ENCODE assay signal across 1 cellular context in the genomic region with DNA sequence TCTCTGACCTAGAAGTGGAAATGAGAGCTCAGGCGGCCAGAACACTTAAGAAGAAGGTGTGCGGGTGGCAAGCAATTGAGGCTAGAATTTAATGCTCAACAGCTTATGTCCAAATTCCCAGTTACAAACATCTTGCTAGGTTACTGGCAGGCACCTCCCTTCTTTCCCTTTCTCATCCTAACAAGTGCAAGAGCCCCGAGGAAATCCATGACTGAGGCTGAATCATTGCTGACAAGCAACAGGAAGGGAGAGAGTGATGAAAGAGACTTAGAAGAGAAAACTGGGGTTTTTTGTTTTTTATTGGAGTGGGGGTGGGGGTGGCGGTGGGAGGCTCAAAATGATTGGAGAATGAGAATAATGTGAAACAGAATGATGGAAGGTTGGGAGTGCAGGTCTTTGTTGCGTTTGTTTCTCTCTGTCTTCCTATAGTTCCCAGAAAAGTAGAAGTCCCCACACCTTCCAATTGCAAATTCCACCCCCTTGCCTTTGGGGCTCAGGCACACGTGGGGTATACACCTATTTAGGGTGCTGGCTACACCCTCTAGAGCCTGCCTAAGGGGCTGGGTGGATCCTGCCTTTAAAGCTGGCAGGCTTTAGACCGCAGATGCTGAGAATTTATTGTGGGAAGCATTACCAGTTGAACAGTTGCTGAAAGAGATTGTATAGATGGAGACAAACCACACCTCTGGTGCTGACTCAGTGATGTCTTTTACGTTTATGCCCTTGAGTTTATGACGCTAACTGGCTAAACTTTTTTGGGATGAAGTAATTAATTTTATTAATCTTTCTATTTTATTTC.
TF ChIP-seq lines count a peak whose summit lies in the region.

No MANE protein-coding gene starts in this region.

TF ChIP-seq in HepG2, 621 proteins besides CTCF, POLR2A, EP300 and RAD21:
- TF ChIP-seq, protein P1, sequence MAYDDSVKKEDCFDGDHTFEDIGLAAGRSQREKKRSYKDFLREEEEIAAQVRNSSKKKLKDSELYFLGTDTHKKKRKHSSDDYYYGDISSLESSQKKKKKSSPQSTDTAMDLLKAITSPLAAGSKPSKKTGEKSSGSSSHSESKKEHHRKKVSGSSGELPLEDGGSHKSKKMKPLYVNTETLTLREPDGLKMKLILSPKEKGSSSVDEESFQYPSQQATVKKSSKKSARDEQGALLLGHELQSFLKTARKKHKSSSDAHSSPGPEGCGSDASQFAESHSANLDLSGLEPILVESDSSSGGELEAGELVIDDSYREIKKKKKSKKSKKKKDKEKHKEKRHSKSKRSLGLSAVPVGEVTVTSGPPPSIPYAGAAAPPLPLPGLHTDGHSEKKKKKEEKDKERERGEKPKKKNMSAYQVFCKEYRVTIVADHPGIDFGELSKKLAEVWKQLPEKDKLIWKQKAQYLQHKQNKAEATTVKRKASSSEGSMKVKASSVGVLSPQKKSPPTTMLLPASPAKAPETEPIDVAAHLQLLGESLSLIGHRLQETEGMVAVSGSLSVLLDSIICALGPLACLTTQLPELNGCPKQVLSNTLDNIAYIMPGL (CRISPR knock-in tag; IDR thresholded peaks at IDR 0.05; ENCODE audit: borderline replicate concordance in 1 of 2, low read depth in 1 of 2) = no peak
- TF ChIP-seq ZNF614 (CRISPR knock-in tag; IDR thresholded peaks at IDR 0.05; ENCODE audit: borderline replicate concordance) (no peak), ZNF136 (CRISPR knock-in tag; IDR thresholded peaks at IDR 0.05; ENCODE audit: low read depth) (no peak), ZFYVE20 (CRISPR knock-in tag; IDR thresholded peaks at IDR 0.05; ENCODE audit: borderline replicate concordance, low read depth) (no peak), HMGA1 (CRISPR knock-in tag; conservative IDR thresholded peaks at IDR 0.05) (no peak), TRIM24 (CRISPR knock-in tag; IDR thresholded peaks at IDR 0.05) (no peak), NRL (CRISPR knock-in tag; IDR thresholded peaks at IDR 0.05; ENCODE audit: borderline replicate concordance) (no peak), GATA4 (IDR thresholded peaks at IDR 0.05; ENCODE audit: borderline replicate concordance, low read depth) (no peak), ZSCAN25 (CRISPR knock-in tag; IDR thresholded peaks at IDR 0.05) (no peak), SKI (IDR thresholded peaks at IDR 0.05; ENCODE audit: partially characterized antibody) (no peak), RARA (CRISPR knock-in tag; IDR thresholded peaks at IDR 0.05) (no peak)
- TF ChIP-seq, protein P2, sequence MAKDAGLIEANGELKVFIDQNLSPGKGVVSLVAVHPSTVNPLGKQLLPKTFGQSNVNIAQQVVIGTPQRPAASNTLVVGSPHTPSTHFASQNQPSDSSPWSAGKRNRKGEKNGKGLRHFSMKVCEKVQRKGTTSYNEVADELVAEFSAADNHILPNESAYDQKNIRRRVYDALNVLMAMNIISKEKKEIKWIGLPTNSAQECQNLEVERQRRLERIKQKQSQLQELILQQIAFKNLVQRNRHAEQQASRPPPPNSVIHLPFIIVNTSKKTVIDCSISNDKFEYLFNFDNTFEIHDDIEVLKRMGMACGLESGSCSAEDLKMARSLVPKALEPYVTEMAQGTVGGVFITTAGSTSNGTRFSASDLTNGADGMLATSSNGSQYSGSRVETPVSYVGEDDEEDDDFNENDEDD (CRISPR knock-in tag; IDR thresholded peaks at IDR 0.05; ENCODE audit: borderline replicate concordance) = no peak
- TF ChIP-seq, protein P3, sequence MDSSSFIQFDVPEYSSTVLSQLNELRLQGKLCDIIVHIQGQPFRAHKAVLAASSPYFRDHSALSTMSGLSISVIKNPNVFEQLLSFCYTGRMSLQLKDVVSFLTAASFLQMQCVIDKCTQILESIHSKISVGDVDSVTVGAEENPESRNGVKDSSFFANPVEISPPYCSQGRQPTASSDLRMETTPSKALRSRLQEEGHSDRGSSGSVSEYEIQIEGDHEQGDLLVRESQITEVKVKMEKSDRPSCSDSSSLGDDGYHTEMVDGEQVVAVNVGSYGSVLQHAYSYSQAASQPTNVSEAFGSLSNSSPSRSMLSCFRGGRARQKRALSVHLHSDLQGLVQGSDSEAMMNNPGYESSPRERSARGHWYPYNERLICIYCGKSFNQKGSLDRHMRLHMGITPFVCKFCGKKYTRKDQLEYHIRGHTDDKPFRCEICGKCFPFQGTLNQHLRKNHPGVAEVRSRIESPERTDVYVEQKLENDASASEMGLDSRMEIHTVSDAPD (CRISPR knock-in tag; IDR thresholded peaks at IDR 0.05) = no peak
- TF ChIP-seq, protein P4, sequence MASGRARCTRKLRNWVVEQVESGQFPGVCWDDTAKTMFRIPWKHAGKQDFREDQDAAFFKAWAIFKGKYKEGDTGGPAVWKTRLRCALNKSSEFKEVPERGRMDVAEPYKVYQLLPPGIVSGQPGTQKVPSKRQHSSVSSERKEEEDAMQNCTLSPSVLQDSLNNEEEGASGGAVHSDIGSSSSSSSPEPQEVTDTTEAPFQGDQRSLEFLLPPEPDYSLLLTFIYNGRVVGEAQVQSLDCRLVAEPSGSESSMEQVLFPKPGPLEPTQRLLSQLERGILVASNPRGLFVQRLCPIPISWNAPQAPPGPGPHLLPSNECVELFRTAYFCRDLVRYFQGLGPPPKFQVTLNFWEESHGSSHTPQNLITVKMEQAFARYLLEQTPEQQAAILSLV (CRISPR knock-in tag; IDR thresholded peaks at IDR 0.05; ENCODE audit: borderline replicate concordance) = no peak
- TF ChIP-seq, protein P5, sequence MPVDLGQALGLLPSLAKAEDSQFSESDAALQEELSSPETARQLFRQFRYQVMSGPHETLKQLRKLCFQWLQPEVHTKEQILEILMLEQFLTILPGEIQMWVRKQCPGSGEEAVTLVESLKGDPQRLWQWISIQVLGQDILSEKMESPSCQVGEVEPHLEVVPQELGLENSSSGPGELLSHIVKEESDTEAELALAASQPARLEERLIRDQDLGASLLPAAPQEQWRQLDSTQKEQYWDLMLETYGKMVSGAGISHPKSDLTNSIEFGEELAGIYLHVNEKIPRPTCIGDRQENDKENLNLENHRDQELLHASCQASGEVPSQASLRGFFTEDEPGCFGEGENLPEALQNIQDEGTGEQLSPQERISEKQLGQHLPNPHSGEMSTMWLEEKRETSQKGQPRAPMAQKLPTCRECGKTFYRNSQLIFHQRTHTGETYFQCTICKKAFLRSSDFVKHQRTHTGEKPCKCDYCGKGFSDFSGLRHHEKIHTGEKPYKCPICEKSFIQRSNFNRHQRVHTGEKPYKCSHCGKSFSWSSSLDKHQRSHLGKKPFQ (CRISPR knock-in tag; IDR thresholded peaks at IDR 0.05; ENCODE audit: insufficient replicate concordance) = no peak
